ENCODE assay signal across 8 cellular contexts in genomic region chr16:83113317-83113716, GRCh38.
DNase-seq lines count a peak whose midpoint lies in the region; ATAC-seq and TF ChIP-seq lines count a peak whose summit lies in the region.

No MANE protein-coding gene starts in this region.

- in situ Hi-C loops in IMR-90 (cut with MboI; ENCODE audit: low sequenced_read_pairs), result no loop called here

- no peak overlapping the region for H4K5ac ChIP-seq in IMR-90 (ENCODE audit: low read depth, low read length)

- H3K27ac ChIP-seq in IMR-90 (ENCODE audit: insufficient read depth, low read length) (no peak overlapping the region), right lobe of liver (no peak overlapping the region), sigmoid colon (no peak overlapping the region)

- H3K9me1 ChIP-seq in IMR-90 (ENCODE audit: insufficient read depth, low read length), result peaks cover 4% of the 10 kb centered on the region; the same call in 1 of the 2 replicates

- H2BK20ac ChIP-seq in IMR-90 (ENCODE audit: low read depth, low read length), result no peak overlapping the region

- no peaks in the 10 kb centered on the region for H3K9me3 ChIP-seq in IMR-90 (ENCODE audit: control insufficient read depth, insufficient read depth, low read length)
- no peaks in the 10 kb centered on the region for H3K9me3 ChIP-seq in right lobe of liver
- no peaks in the 10 kb centered on the region for H3K9me3 ChIP-seq in sigmoid colon

- DNase-seq in COLO829 (ENCODE audit: low spot score) (peak; percentile 34), IMR-90 (peak; percentile 31), cardiac fibroblast (ENCODE audit: low read depth in 2 of 2) (peak; percentile 43 to 49), right lobe of liver (no peak), SIG-M5 treated with dmso at 0.1 percent for 504 hours (lab: John Stamatoyannopoulos, UW; ENCODE audit: unreplicated experiment) (no peak), sigmoid colon (no peak)
- no peak for DNase-seq in stimulated activated CD4-positive, alpha-beta T cell treated with anti-CD3 and anti-CD28 coated beads, Interleukin-4, amount 100 ng/mL, for 24 hours

- intact Hi-C loops in IMR-90 (cut with micrococcal nuclease) (loop anchor here (2.0 kb wide), 1 partner anchor 101 kb away; no protein-coding TSS in a partner anchor), right lobe of liver (cut with DNase I) (no loop called here), sigmoid colon (cut with DNase I) (no loop called here)

- no peak overlapping the region for H3K56ac ChIP-seq in IMR-90 (ENCODE audit: extremely low read depth, insufficient read depth, low read length)

- H3K4me2 ChIP-seq in IMR-90 (ENCODE audit: low read depth, low read length), result peak overlapping the region; percentile 3; the same call in 1 of the 2 replicates

- no peak overlapping the region for H2BK5ac ChIP-seq in IMR-90 (ENCODE audit: low read depth, low read length, poor library complexity, severe bottlenecking)

- POLR2A ChIA-PET in IMR-90 (lab: Charles Lee; ENCODE audit: unreplicated experiment), result no interaction called here

- peak; percentile 74 for ATAC-seq in IMR-90 (ENCODE audit: low read depth)
- peak; percentile 24 to 53 (median 38) for ATAC-seq in right lobe of liver
- no peak for ATAC-seq in HG02885 (IDR thresholded peaks at IDR 0.05; ENCODE audit: poor library complexity, unreplicated experiment)

- no peak for TF ChIP-seq POLR2A in IMR-90 (IDR thresholded peaks at IDR 0.05; ENCODE audit: low read depth, low read length)
- no peak for TF ChIP-seq POLR2A in right lobe of liver (IDR thresholded peaks at IDR 0.05)
- no peak for TF ChIP-seq POLR2A in sigmoid colon (IDR thresholded peaks at IDR 0.05)

- CTCF ChIA-PET in IMR-90 (lab: Yijun Ruan, JAX), result interaction anchor here (0.5 to 1.2 kb wide), 5 partner anchors 9 to 511 kb away, joined by 3 to 4 read pairs (median 3); no protein-coding TSS in a partner anchor

- no peak overlapping the region for H2BK15ac ChIP-seq in IMR-90 (ENCODE audit: low read depth, low read length)

- H2AK5ac ChIP-seq in IMR-90 (ENCODE audit: low read depth, low read length), result no peak overlapping the region

- no peaks in the 10 kb centered on the region for H3K27me3 ChIP-seq in IMR-90 (ENCODE audit: control insufficient read depth, insufficient read depth, low read length)
- no peaks in the 10 kb centered on the region for H3K27me3 ChIP-seq in right lobe of liver
- H3K27me3 ChIP-seq in sigmoid colon, result no peaks in the 10 kb centered on the region

- dilution Hi-C loops in IMR-90 (cut with HindIII; ENCODE audit: low sequenced_read_pairs, unreplicated experiment), result no loop called here

- no peak overlapping the region for H2AFZ ChIP-seq in IMR-90 (replicated peaks; ENCODE audit: low read length, poor library complexity)

- 27% methylated on average over 5 of the region's 7 CpGs; no CpG with 5 or more reads in 1 of the 2 experiments for WGBS in IMR-90 (ENCODE audit: extremely low coverage in 2 of 2, insufficient read length in 1 of 2), 2 experiments
- WGBS in right lobe of liver (ENCODE audit: insufficient coverage, low coverage, low lambda C conversion rate, missing lambda C conversion rate), result 12% methylated on average over 7 of the region's 7 CpGs
- WGBS in sigmoid colon, 2 donors, result 33 to 41% methylated on average over 7 of the region's 7 CpGs

- H3K4me1 ChIP-seq in IMR-90 (ENCODE audit: control insufficient read depth, insufficient read depth, low read length), result peaks cover 4% of the 10 kb centered on the region
- no peaks in the 10 kb centered on the region for H3K4me1 ChIP-seq in right lobe of liver
- no peaks in the 10 kb centered on the region for H3K4me1 ChIP-seq in sigmoid colon

- H3K79me1 ChIP-seq in IMR-90 (ENCODE audit: low read depth in 1 of 2, low read length in 2 of 2), result peaks cover 0 to 8% of the 10 kb centered on the region in 2 experiments; a peak in 1 of 4 replicates

- H2AK9ac ChIP-seq in IMR-90 (replicated peaks; ENCODE audit: low read depth, low read length, poor library complexity), result peak overlapping the region; percentile 35

- peak; percentile 47 for TF ChIP-seq RAD21 in IMR-90 (IDR thresholded peaks at IDR 0.05; ENCODE audit: low read length)

- H3K36me3 ChIP-seq in IMR-90 (ENCODE audit: control insufficient read depth, insufficient read depth, low read length) (no peaks in the 10 kb centered on the region), right lobe of liver (no peaks in the 10 kb centered on the region), sigmoid colon (no peaks in the 10 kb centered on the region)

- H3K4me3 ChIP-seq in IMR-90 (ENCODE audit: insufficient read depth, low read depth, low read length) (no peak overlapping the region), cardiac fibroblast (replicated peaks in 1 of 2; ENCODE audit: low read depth in 2 of 2, low read length in 2 of 2) (no peak overlapping the region), right lobe of liver (no peak overlapping the region), sigmoid colon (no peak overlapping the region)

- TF ChIP-seq EP300 in sigmoid colon (IDR thresholded peaks at IDR 0.05), result no peak

- peak overlapping the region in 1 of 2 experiments; percentile 57; a peak in 1 of 4 replicates for H4K8ac ChIP-seq in IMR-90 (ENCODE audit: low read depth in 2 of 2, low read length in 2 of 2)

- peak overlapping the region; percentile 46; the same call in 1 of the 2 replicates for H3K14ac ChIP-seq in IMR-90 (replicated peaks; ENCODE audit: low read depth, low read length)

- no TSS peak for BruUV-seq in IMR-90 (replicated peaks; lab: Mats Ljungman, UMichigan)

- no peaks in the 10 kb centered on the region for H4K20me1 ChIP-seq in IMR-90 (ENCODE audit: insufficient read depth, low read length)

- H3K23ac ChIP-seq in IMR-90 (ENCODE audit: low read depth, low read length), result no peak overlapping the region

- H2BK120ac ChIP-seq in IMR-90 (ENCODE audit: low read depth, low read length), result peak overlapping the region; percentile 22; the same call in 1 of the 2 replicates

- H4K91ac ChIP-seq in IMR-90 (ENCODE audit: insufficient read depth, low read depth, low read length), result no peak overlapping the region

- no peak overlapping the region for H3K9ac ChIP-seq in IMR-90 (ENCODE audit: low read depth, low read length)

- TF ChIP-seq CTCF in IMR-90 (conservative IDR thresholded peaks at IDR 0.05; ENCODE audit: low read depth, low read length) (peak; percentile 53), cardiac fibroblast (IDR thresholded peaks at IDR 0.05; ENCODE audit: low read depth, low read length) (peak; percentile 66), right lobe of liver (IDR thresholded peaks at IDR 0.05) (peak; percentile 28 to 52 (median 40)), sigmoid colon (IDR thresholded peaks at IDR 0.05) (no peak)

- no peak overlapping the region for H3K4ac ChIP-seq in IMR-90 (ENCODE audit: low read depth, low read length)

- H3K18ac ChIP-seq in IMR-90 (ENCODE audit: low read depth, low read length), result no peak overlapping the region; the same call in 1 of the 2 replicates

TF ChIP-seq in IMR-90, 13 proteins besides CTCF, POLR2A, EP300 and RAD21:
- TF ChIP-seq RFX5 (IDR thresholded peaks at IDR 0.05; ENCODE audit: low read depth, low read length), result no peak
- peak; percentile 36; the same call in 1 of the 2 replicates for TF ChIP-seq SMC3 (IDR thresholded peaks at IDR 0.05; ENCODE audit: low read depth, low read length)

Comparison
In these comparisons a context has a peak if more than half of its experiments do, and no peak if none do; other contexts are left out.
1. DNase-seq: peak in COLO829 (single experiment), IMR-90 (single experiment) and cardiac fibroblast (2 of 2); none in right lobe of liver (0 of 3), stimulated activated CD4-positive, alpha-beta T cell treated with anti-CD3 and anti-CD28 coated beads, Interleukin-4, amount 100 ng/mL, for 24 hours (single experiment), SIG-M5 treated with dmso at 0.1 percent for 504 hours (single experiment) and sigmoid colon (single experiment).
2. CTCF ChIP-seq: peak in IMR-90 (single experiment), cardiac fibroblast (single experiment) and right lobe of liver (4 of 4); none in sigmoid colon (0 of 4).